Comparison of ENCODE assay signal across 8 cellular contexts in the genomic region with DNA sequence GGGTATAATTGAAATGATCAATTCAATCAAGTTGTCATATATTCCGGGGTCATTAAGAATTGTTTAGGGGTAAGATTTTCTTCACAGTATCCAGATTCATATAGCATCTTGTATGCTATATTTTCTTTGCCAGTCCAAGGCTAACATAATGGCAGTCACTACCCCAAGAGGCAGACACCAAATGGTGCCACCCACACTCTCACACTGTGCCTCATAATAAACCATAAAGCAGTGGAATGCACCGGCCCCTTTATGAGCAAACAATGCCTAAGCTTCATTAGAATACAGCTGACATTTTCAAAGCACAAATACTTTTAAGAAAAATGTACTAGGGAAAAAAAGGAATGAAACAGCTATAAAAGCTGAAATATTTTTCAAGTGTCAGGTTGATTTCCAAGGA.
DNase-seq lines count a peak whose midpoint lies in the region; ATAC-seq and TF ChIP-seq lines count a peak whose summit lies in the region.

No MANE protein-coding gene starts in this region.

- H4K91ac ChIP-seq in trophoblast cell (ENCODE audit: low read depth, low read length) = no peak overlapping the region

- peak overlapping the region; percentile 81 for H3K4me2 ChIP-seq in Karpas-422 (ENCODE audit: low read depth, low read length, poor library complexity, severe bottlenecking)
- peak overlapping the region; percentile 66 for H3K4me2 ChIP-seq in trophoblast cell (ENCODE audit: low read length)

- no peak overlapping the region for H2AK5ac ChIP-seq in trophoblast cell (ENCODE audit: low read length)

- no peak overlapping the region for H2BK120ac ChIP-seq in trophoblast cell (ENCODE audit: insufficient read depth, low read length, poor library complexity)

- H3K23ac ChIP-seq in trophoblast cell (ENCODE audit: low read length) = no peak overlapping the region

- H3K27ac ChIP-seq in Karpas-422 (ENCODE audit: low read length) (0 out of 2 replicates have a peak overlapping the region, but pooled peaks have one; percentile 40), foreskin keratinocyte (no peak overlapping the region), trophoblast cell (ENCODE audit: low read depth, low read length) (no peak overlapping the region)

- ATAC-seq in GM21367 (IDR thresholded peaks at IDR 0.05; ENCODE audit: unreplicated experiment) (peak; percentile 65), foreskin keratinocyte (peak; percentile 93), HG03097 (IDR thresholded peaks at IDR 0.05; ENCODE audit: low FRiP score, unreplicated experiment) (no peak)

- H3K14ac ChIP-seq in trophoblast cell (ENCODE audit: low read length) = no peak overlapping the region

- H3K9ac ChIP-seq in Karpas-422 (ENCODE audit: low read length) (peak overlapping the region; percentile 70), trophoblast cell (ENCODE audit: low read length) (no peak overlapping the region)

- no peak overlapping the region for H3K4ac ChIP-seq in trophoblast cell (ENCODE audit: low read depth, low read length)

- TF ChIP-seq CTCF in foreskin keratinocyte (conservative IDR thresholded peaks at IDR 0.05) = no peak

- no peak overlapping the region for H4K12ac ChIP-seq in trophoblast cell (ENCODE audit: low read depth, low read length)

- no peaks in the 10 kb centered on the region for H3K79me1 ChIP-seq in trophoblast cell (ENCODE audit: low read length)

- H2BK5ac ChIP-seq in trophoblast cell (ENCODE audit: low read depth, low read length, poor library complexity) = no peak overlapping the region

- no CpG with 5 or more reads among the region's 2 CpGs for WGBS in trophoblast cell (ENCODE audit: extremely low coverage, insufficient coverage, insufficient read length)

- H3K9me3 ChIP-seq in Karpas-422 (ENCODE audit: low read length) (no peaks in the 10 kb centered on the region), trophoblast cell (ENCODE audit: insufficient read depth, low read depth, low read length) (no peaks in the 10 kb centered on the region)

- H4K8ac ChIP-seq in trophoblast cell (ENCODE audit: low read depth, low read length) = peak overlapping the region; percentile 54

- H4K20me1 ChIP-seq in Karpas-422 (ENCODE audit: insufficient read depth, low read depth, low read length) = no peaks in the 10 kb centered on the region

- H3K4me3 ChIP-seq in Karpas-422 (ENCODE audit: low read length) = peak overlapping the region; percentile 88
- no peak overlapping the region for H3K4me3 ChIP-seq in trophoblast cell (ENCODE audit: low read depth, low read length)

- peaks cover 34% of the 10 kb centered on the region for H3K79me2 ChIP-seq in Karpas-422 (ENCODE audit: low read length)
- H3K79me2 ChIP-seq in trophoblast cell (ENCODE audit: control insufficient read depth, insufficient read depth, low read length, poor library complexity) = no peaks in the 10 kb centered on the region

- no peak overlapping the region for H3K18ac ChIP-seq in trophoblast cell (ENCODE audit: low read length)

- no peaks in the 10 kb centered on the region for H3K36me3 ChIP-seq in Karpas-422 (ENCODE audit: insufficient read depth, low read length)
- H3K36me3 ChIP-seq in trophoblast cell (ENCODE audit: control insufficient read depth in 1 of 2, insufficient read depth in 2 of 2, low read length in 2 of 2) = no peaks in the 10 kb centered on the region

- H2AFZ ChIP-seq in Karpas-422 (ENCODE audit: low read length) = no peak overlapping the region
- no peak overlapping the region for H2AFZ ChIP-seq in trophoblast cell (ENCODE audit: insufficient read depth, low read length, poor library complexity)

- peak; percentile 41 for DNase-seq in DMS79 (lab: John Stamatoyannopoulos, UW)
- DNase-seq in Karpas-422 = peak; percentile 71
- DNase-seq in activated CD4-positive, alpha-beta T cell treated with anti-CD3 and anti-CD28 coated beads for 48 hours = peak; percentile 58
- DNase-seq in foreskin keratinocyte = peak in 1 of 2 donors; percentile 70
- DNase-seq in trophoblast cell = peak; percentile 15 to 44
- no peak for DNase-seq in NCI-H2227 treated with DMSO at 0.1 percent for 48 hours (lab: John Stamatoyannopoulos, UW)

- no peak overlapping the region for H2BK12ac ChIP-seq in trophoblast cell (ENCODE audit: low read length)

- H3K4me1 ChIP-seq in Karpas-422 (ENCODE audit: low read length) (peaks cover 22% of the 10 kb centered on the region), foreskin keratinocyte (no peaks in the 10 kb centered on the region), trophoblast cell (ENCODE audit: control insufficient read depth in 1 of 2, insufficient read depth in 2 of 2, low read length in 2 of 2) (no peaks in the 10 kb centered on the region)

- H3K27me3 ChIP-seq in Karpas-422 (ENCODE audit: low read length) = no peaks in the 10 kb centered on the region
- no peaks in the 10 kb centered on the region for H3K27me3 ChIP-seq in foreskin keratinocyte
- no peaks in the 10 kb centered on the region for H3K27me3 ChIP-seq in trophoblast cell (ENCODE audit: insufficient read depth, low read length)

- H3K9me2 ChIP-seq in Karpas-422 (replicated peaks; ENCODE audit: insufficient read depth, low read length) = no peaks in the 10 kb centered on the region
